In the genomic region with DNA sequence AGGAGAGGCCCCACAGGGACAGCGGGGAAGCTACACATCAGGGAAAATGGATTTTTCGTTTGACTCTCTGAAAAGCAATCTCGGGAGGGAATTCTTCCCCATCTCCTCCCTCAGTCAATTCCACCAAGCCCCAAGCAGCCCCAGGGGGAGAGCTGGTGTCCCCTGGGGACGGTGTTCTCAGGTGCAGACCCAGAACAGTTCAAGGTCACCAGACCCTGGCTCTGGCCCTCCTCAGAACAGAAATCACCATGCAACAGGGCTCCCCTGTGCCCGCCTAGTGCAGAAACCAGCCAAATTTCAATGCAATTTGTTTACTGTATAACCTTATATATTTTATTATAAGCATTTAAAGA, we compare ENCODE assay signal across 3 cellular contexts.
TF ChIP-seq lines count a peak whose summit lies in the region.

No MANE protein-coding gene starts in this region.

TF ChIP-seq in SK-N-SH treated with all-trans-retinoic acid at 6 μM for 48 hours, 23 proteins besides CTCF, POLR2A, EP300 and RAD21 (continued from another document):
- TF ChIP-seq, protein P1, sequence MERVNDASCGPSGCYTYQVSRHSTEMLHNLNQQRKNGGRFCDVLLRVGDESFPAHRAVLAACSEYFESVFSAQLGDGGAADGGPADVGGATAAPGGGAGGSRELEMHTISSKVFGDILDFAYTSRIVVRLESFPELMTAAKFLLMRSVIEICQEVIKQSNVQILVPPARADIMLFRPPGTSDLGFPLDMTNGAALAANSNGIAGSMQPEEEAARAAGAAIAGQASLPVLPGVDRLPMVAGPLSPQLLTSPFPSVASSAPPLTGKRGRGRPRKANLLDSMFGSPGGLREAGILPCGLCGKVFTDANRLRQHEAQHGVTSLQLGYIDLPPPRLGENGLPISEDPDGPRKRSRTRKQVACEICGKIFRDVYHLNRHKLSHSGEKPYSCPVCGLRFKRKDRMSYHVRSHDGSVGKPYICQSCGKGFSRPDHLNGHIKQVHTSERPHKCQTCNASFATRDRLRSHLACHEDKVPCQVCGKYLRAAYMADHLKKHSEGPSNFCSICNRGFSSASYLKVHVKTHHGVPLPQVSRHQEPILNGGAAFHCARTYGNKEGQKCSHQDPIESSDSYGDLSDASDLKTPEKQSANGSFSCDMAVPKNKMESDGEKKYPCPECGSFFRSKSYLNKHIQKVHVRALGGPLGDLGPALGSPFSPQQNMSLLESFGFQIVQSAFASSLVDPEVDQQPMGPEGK (CRISPR knock-in tag; IDR thresholded peaks at IDR 0.05; ENCODE audit: borderline replicate concordance) = no peak
- TF ChIP-seq, protein P2, sequence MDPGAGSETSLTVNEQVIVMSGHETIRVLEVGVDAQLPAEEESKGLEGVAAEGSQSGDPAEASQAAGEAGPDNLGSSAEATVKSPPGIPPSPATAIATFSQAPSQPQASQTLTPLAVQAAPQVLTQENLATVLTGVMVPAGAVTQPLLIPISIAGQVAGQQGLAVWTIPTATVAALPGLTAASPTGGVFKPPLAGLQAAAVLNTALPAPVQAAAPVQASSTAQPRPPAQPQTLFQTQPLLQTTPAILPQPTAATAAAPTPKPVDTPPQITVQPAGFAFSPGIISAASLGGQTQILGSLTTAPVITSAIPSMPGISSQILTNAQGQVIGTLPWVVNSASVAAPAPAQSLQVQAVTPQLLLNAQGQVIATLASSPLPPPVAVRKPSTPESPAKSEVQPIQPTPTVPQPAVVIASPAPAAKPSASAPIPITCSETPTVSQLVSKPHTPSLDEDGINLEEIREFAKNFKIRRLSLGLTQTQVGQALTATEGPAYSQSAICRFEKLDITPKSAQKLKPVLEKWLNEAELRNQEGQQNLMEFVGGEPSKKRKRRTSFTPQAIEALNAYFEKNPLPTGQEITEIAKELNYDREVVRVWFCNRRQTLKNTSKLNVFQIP (CRISPR knock-in tag; IDR thresholded peaks at IDR 0.05; ENCODE audit: borderline replicate concordance, low read depth) = no peak
- TF ChIP-seq TCF4 (CRISPR knock-in tag; IDR thresholded peaks at IDR 0.05; ENCODE audit: borderline replicate concordance) (no peak), ZNF8 (CRISPR knock-in tag; IDR thresholded peaks at IDR 0.05) (no peak), CSDC2 (CRISPR knock-in tag; IDR thresholded peaks at IDR 0.05) (no peak), GLIS3 (CRISPR knock-in tag; IDR thresholded peaks at IDR 0.05) (no peak)
- TF ChIP-seq, protein P3, sequence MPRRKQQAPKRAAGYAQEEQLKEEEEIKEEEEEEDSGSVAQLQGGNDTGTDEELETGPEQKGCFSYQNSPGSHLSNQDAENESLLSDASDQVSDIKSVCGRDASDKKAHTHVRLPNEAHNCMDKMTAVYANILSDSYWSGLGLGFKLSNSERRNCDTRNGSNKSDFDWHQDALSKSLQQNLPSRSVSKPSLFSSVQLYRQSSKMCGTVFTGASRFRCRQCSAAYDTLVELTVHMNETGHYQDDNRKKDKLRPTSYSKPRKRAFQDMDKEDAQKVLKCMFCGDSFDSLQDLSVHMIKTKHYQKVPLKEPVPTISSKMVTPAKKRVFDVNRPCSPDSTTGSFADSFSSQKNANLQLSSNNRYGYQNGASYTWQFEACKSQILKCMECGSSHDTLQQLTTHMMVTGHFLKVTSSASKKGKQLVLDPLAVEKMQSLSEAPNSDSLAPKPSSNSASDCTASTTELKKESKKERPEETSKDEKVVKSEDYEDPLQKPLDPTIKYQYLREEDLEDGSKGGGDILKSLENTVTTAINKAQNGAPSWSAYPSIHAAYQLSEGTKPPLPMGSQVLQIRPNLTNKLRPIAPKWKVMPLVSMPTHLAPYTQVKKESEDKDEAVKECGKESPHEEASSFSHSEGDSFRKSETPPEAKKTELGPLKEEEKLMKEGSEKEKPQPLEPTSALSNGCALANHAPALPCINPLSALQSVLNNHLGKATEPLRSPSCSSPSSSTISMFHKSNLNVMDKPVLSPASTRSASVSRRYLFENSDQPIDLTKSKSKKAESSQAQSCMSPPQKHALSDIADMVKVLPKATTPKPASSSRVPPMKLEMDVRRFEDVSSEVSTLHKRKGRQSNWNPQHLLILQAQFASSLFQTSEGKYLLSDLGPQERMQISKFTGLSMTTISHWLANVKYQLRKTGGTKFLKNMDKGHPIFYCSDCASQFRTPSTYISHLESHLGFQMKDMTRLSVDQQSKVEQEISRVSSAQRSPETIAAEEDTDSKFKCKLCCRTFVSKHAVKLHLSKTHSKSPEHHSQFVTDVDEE (CRISPR knock-in tag; IDR thresholded peaks at IDR 0.05) = no peak
TF ChIP-seq in SK-N-SH treated with all-trans-retinoic acid at 6 μM for 48 hours: peak in this region for 0.

TF ChIP-seq in SK-N-SH, 30 proteins besides CTCF, POLR2A, EP300 and RAD21 (continued from another document):
- TF ChIP-seq, protein P4, sequence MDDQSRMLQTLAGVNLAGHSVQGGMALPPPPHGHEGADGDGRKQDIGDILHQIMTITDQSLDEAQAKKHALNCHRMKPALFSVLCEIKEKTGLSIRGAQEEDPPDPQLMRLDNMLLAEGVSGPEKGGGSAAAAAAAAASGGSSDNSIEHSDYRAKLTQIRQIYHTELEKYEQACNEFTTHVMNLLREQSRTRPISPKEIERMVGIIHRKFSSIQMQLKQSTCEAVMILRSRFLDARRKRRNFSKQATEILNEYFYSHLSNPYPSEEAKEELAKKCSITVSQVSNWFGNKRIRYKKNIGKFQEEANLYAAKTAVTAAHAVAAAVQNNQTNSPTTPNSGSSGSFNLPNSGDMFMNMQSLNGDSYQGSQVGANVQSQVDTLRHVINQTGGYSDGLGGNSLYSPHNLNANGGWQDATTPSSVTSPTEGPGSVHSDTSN (IDR thresholded peaks at IDR 0.05) = no peak
- TF ChIP-seq SIN3A (IDR thresholded peaks at IDR 0.05; ENCODE audit: borderline replicate concordance, low read depth, low read length) = no peak

TF ChIP-seq in GM23338, 12 proteins besides CTCF, POLR2A, EP300 and RAD21 (continued from another document):
- TF ChIP-seq, protein P5, sequence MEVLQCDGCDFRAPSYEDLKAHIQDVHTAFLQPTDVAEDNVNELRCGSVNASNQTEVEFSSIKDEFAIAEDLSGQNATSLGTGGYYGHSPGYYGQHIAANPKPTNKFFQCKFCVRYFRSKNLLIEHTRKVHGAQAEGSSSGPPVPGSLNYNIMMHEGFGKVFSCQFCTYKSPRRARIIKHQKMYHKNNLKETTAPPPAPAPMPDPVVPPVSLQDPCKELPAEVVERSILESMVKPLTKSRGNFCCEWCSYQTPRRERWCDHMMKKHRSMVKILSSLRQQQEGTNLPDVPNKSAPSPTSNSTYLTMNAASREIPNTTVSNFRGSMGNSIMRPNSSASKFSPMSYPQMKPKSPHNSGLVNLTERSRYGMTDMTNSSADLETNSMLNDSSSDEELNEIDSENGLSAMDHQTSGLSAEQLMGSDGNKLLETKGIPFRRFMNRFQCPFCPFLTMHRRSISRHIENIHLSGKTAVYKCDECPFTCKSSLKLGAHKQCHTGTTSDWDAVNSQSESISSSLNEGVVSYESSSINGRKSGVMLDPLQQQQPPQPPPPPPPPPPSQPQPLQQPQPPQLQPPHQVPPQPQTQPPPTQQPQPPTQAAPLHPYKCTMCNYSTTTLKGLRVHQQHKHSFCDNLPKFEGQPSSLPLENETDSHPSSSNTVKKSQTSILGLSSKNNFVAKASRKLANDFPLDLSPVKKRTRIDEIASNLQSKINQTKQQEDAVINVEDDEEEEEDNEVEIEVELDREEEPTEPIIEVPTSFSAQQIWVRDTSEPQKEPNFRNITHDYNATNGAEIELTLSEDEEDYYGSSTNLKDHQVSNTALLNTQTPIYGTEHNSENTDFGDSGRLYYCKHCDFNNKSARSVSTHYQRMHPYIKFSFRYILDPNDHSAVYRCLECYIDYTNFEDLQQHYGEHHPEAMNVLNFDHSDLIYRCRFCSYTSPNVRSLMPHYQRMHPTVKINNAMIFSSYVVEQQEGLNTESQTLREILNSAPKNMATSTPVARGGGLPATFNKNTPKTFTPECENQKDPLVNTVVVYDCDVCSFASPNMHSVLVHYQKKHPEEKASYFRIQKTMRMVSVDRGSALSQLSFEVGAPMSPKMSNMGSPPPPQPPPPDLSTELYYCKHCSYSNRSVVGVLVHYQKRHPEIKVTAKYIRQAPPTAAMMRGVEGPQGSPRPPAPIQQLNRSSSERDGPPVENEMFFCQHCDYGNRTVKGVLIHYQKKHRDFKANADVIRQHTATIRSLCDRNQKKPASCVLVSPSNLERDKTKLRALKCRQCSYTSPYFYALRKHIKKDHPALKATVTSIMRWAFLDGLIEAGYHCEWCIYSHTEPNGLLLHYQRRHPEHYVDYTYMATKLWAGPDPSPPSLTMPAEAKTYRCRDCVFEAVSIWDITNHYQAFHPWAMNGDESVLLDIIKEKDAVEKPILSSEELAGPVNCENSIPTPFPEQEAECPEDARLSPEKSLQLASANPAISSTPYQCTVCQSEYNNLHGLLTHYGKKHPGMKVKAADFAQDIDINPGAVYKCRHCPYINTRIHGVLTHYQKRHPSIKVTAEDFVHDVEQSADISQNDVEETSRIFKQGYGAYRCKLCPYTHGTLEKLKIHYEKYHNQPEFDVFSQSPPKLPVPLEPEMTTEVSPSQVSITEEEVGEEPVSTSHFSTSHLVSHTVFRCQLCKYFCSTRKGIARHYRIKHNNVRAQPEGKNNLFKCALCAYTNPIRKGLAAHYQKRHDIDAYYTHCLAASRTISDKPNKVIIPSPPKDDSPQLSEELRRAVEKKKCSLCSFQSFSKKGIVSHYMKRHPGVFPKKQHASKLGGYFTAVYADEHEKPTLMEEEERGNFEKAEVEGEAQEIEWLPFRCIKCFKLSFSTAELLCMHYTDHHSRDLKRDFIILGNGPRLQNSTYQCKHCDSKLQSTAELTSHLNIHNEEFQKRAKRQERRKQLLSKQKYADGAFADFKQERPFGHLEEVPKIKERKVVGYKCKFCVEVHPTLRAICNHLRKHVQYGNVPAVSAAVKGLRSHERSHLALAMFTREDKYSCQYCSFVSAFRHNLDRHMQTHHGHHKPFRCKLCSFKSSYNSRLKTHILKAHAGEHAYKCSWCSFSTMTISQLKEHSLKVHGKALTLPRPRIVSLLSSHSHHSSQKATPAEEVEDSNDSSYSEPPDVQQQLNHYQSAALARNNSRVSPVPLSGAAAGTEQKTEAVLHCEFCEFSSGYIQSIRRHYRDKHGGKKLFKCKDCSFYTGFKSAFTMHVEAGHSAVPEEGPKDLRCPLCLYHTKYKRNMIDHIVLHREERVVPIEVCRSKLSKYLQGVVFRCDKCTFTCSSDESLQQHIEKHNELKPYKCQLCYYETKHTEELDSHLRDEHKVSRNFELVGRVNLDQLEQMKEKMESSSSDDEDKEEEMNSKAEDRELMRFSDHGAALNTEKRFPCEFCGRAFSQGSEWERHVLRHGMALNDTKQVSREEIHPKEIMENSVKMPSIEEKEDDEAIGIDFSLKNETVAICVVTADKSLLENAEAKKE (CRISPR knock-in tag; IDR thresholded peaks at IDR 0.05) = no peak
- no peak for TF ChIP-seq EZH2phosphoT487 (IDR thresholded peaks at IDR 0.05; ENCODE audit: unreplicated experiment)
TF ChIP-seq in GM23338: peak in this region for 0.
